Comparison of ENCODE assay signal across 8 cellular contexts in the genomic region with DNA sequence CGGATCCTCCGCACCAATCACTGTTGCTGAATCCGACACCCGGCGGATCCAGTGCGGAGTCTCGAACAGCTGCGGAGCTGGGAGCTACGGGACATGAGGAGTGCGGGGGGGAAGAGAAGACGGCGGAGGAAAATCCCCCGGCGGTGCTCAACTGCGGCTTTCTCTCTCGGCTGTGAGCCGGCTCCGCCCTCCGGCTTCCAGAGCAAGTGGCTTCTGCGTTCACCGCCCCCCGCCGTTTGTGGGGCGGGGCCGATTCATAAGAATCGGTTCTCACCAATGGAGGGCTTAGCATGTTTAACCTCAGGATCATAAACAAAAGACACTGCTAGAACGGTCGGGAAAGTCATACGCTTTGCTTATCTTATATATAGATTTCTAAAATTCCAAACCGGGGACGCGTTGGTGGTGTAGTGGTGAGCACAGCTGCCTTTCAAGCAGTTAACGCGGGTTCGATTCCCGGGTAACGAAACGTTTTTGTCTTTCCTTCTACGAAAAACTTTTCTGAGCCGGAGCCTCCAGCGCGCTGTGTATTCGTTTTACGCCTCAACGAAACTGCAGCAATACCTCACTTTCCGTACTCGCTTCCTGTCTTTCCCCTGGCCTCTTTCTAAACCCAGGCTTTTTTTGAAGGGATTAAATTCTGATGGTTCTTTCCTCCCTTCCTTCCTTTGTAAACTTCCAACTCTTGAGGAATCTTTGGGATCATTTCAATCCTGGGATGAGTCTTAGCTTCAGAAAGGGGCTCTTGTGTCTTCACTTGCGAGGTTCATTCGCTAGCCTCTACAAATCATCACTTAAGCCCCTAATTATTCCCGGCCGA. TPM values are rescaled to one million over a fixed set of nuclear protein-coding genes. Genes with fewer than 3 reads are reported as not detected.
A peak's percentile ranks its signal among the peaks of the same experiment; 100 is the strongest.
DNase-seq lines count a peak whose midpoint lies in the region; ATAC-seq lines count a peak whose summit lies in the region.
"Not testable (repeated sequence)": the region's sequence is repeated elsewhere in the genome, so short reads cannot be mapped to it uniquely, and the experiment has no call there.

No MANE protein-coding gene starts in this region.

- H3K36me3 Mint-ChIP-seq in central memory CD8-positive, alpha-beta T cell (ENCODE audit: insufficient read depth) = peaks cover 17% of the 10 kb centered on the region
- H3K36me3 Mint-ChIP-seq in immature natural killer cell = not testable (repeated sequence)

- DNase-seq in AG08395 (ENCODE audit: low spot score) (peak; percentile 92), NCI-H226 (peak; percentile 98), immature natural killer cell (peak; percentile 88 to 93 (median 89))
- peak; percentile 71 to 92 for DNase-seq in central memory CD8-positive, alpha-beta T cell (ENCODE audit: low spot score in 2 of 2)

- peaks cover 10% of the 10 kb centered on the region for H3K27me3 Mint-ChIP-seq in central memory CD8-positive, alpha-beta T cell
- peaks cover 14 to 17% (median 16%) of the 10 kb centered on the region in 3 donors for H3K27me3 Mint-ChIP-seq in immature natural killer cell (ENCODE audit: low read depth in 3 of 3)

- peak overlapping the region; percentile 98 for H3K4me3 Mint-ChIP-seq in central memory CD8-positive, alpha-beta T cell
- peak overlapping the region; percentile 92 to 97 (median 94) for H3K4me3 Mint-ChIP-seq in immature natural killer cell

- not testable (repeated sequence) for H3K9me3 Mint-ChIP-seq in central memory CD8-positive, alpha-beta T cell; immature natural killer cell

- peak overlapping the region; percentile 22 to 50 (median 38) for H3K4me3 ChIP-seq in skin epidermis

- peak overlapping the region in 16 of 21 experiments; percentile 34 to 84 (median 70) for H3K27ac ChIP-seq in skin epidermis

- peaks cover 21% of the 10 kb centered on the region for H3K4me1 Mint-ChIP-seq in central memory CD8-positive, alpha-beta T cell
- peaks cover 25 to 34% of the 10 kb centered on the region in 2 donors for H3K4me1 Mint-ChIP-seq in immature natural killer cell

- peak overlapping the region; percentile 100 for H3K27ac Mint-ChIP-seq in central memory CD8-positive, alpha-beta T cell (ENCODE audit: low read depth)
- H3K27ac Mint-ChIP-seq in immature natural killer cell = peak overlapping the region; percentile 86 to 99 (median 98)

- peak; percentile 88 for ATAC-seq in GM18907 (IDR thresholded peaks at IDR 0.05; ENCODE audit: unreplicated experiment)
- peak; percentile 78 for ATAC-seq in HG03159 (IDR thresholded peaks at IDR 0.05; ENCODE audit: unreplicated experiment)
- ATAC-seq in activated CD4-positive, CD25-positive, alpha-beta regulatory T cell treated with anti-CD3 and anti-CD28 coated beads, Interleukin-2, amount 50 U/mL, for 24 hours = peak; percentile 89 to 92
- ATAC-seq in central memory CD8-positive, alpha-beta T cell (replicated peaks; ENCODE audit: extremely low read depth, poor library complexity, severe bottlenecking) = peak; percentile 91

RNA-seq across cellular contexts. Expression of a gene that starts 18.4 kb away (rescaled TPM):
- polyA plus RNA-seq in immature natural killer cell = 10 to 100 TPM in 1 of 3 donors, 1 to 10 TPM in 2; 6.3 to 14.9 (median 8.8) TPM

RNA-seq across cellular contexts. Expression of a gene that starts 50.4 kb away (rescaled TPM):
- 10 to 100 TPM in 1 of 3 donors, 1 to 10 TPM in 2; 1.9 to 21.0 (median 8.6) TPM for polyA plus RNA-seq in immature natural killer cell

Comparison
In these comparisons a context has a peak if more than half of its experiments do, and no peak if none do; other contexts are left out.
1. Peak in every context shown above with its lines: DNase-seq, ATAC-seq, H3K4me3 ChIP-seq and H3K27ac ChIP-seq.